ENCODE assay signal across 7 cellular contexts in the genomic region with DNA sequence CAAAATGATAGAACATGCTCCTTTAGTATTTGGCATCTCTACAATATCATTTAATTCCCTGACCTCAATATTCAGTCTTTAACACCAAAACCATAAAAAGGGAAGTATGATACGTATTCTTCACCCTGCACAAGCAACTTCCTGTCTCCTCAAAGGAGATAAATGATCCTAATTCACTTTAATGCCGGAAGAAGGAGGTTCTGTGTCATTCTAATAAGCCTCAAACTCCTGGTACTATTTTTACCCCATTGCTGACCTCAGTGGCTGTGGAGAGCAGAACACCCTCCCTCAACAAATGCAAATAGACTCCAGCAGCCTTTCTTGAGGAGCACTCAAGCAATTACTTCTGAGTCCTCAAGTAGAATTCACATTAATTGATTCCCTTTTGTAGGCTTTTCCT.
A peak's percentile ranks its signal among the peaks of the same experiment; 100 is the strongest.
DNase-seq lines count a peak whose midpoint lies in the region; ATAC-seq, FAIRE-seq and TF ChIP-seq lines count a peak whose summit lies in the region.

No MANE protein-coding gene starts in this region.

- no peaks in the 10 kb centered on the region for H3K9me3 ChIP-seq in right lobe of liver

- H3K27me3 ChIP-seq in right lobe of liver = no peaks in the 10 kb centered on the region

- TF ChIP-seq POLR2A in right lobe of liver (IDR thresholded peaks at IDR 0.05) = no peak

- peak; percentile 98 for FAIRE-seq in GM19239 (lab: Jason Lieb, UNC)

- ATAC-seq in HG02973 (IDR thresholded peaks at IDR 0.05; ENCODE audit: unreplicated experiment) (peak; percentile 97), right lobe of liver (no peak)
- ATAC-seq in effector memory CD8-positive, alpha-beta T cell (replicated peaks) = no peak

- no peak overlapping the region for H3K27ac Mint-ChIP-seq in effector memory CD8-positive, alpha-beta T cell

- H3K27me3 Mint-ChIP-seq in effector memory CD8-positive, alpha-beta T cell = peaks cover under 1 to 14% of the 10 kb centered on the region in 2 donors

- H3K4me1 Mint-ChIP-seq in effector memory CD8-positive, alpha-beta T cell (ENCODE audit: low read depth in 2 of 2) = no peaks in the 10 kb centered on the region

- H3K36me3 Mint-ChIP-seq in effector memory CD8-positive, alpha-beta T cell (ENCODE audit: insufficient read depth) = no peaks in the 10 kb centered on the region

- H3K36me3 ChIP-seq in right lobe of liver = no peaks in the 10 kb centered on the region

- no peak overlapping the region for H3K4me3 Mint-ChIP-seq in effector memory CD8-positive, alpha-beta T cell

- intact Hi-C loops in right lobe of liver (cut with DNase I) = no loop called here

- 50% methylated on average over 2 of the region's 2 CpGs for WGBS in right lobe of liver (ENCODE audit: insufficient coverage, low coverage, low lambda C conversion rate, missing lambda C conversion rate)

- no peak for TF ChIP-seq CTCF in right lobe of liver (IDR thresholded peaks at IDR 0.05)

- H3K4me3 ChIP-seq in right lobe of liver = no peak overlapping the region

- H3K4me1 ChIP-seq in right lobe of liver = no peaks in the 10 kb centered on the region

- peak; percentile 28 for DNase-seq in GM19239 (ENCODE audit: insufficient read length, low spot score)
- peak; percentile 96 to 100 for DNase-seq in NOMO-1 (lab: John Stamatoyannopoulos, UW; ENCODE audit: unreplicated experiment in 2 of 2)
- DNase-seq in myocyte (ENCODE audit: low read depth) = peak; percentile 56
- DNase-seq in mucosa of gallbladder (ENCODE audit: low spot score) = no peak
- DNase-seq in right lobe of liver = no peak
- DNase-seq in effector memory CD8-positive, alpha-beta T cell = no peak

- H3K27ac ChIP-seq in right lobe of liver = no peak overlapping the region

- H3K9me3 Mint-ChIP-seq in effector memory CD8-positive, alpha-beta T cell = no peaks in the 10 kb centered on the region

Comparison
In these comparisons a context has a peak if more than half of its experiments do, and no peak if none do; other contexts are left out.
1. DNase-seq: peak in GM19239 (single experiment), NOMO-1 (2 of 2) and myocyte (single experiment); none in mucosa of gallbladder (single experiment), right lobe of liver (0 of 3) and effector memory CD8-positive, alpha-beta T cell (0 of 3).